ENCODE assay signal across 1 cellular context in the genomic region with DNA sequence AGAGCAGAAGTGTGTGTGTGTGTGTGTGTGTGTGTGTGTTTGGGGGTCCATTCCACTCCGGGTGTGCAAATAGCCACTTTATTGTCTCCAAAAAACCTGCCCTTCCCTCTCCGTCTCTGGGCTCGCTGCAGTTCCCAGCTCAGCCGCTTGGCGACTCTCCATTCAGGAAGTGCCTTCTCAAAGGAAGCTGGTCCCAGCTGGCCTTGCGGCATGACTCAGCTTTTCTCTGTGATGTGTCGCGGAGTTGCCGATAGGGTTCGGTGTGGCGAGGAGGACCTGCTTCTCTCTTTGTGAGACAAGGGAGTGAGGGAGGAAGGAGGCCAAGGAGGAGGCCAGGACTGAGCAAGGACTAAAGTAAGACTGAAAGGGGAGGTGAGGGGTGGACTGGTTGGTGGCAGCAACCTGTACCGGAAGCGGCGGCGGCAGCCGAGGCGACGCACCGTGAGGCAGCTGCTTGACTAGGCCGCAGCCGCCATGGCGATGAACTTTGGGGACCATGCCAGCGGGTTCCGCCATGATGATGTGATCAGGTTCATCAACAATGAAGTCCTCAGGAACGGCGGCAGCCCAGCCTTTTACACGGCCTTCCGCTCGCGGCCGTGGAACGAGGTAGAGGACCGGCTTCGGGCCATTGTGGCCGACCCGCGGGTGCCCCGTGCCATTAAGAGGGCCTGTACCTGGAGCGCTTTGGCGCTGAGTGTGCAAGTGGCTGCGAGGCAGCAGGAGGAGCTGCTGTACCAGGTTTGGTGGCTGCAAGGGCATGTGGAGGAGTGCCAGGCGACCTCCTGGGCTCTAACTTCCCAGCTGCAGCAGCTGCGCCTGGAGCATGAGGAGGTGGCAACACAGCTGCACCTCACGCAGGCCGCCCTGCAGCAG.
TF ChIP-seq lines count a peak whose summit lies in the region.

A gene (plus strand): TSS at position 226 of the 876 bp plus-strand sequence. CDS start 249 bp downstream, at position 475.

TF ChIP-seq in WTC11, 78 proteins besides CTCF, POLR2A, EP300 and RAD21 (continued from another document):
- TF ChIP-seq, protein P1, sequence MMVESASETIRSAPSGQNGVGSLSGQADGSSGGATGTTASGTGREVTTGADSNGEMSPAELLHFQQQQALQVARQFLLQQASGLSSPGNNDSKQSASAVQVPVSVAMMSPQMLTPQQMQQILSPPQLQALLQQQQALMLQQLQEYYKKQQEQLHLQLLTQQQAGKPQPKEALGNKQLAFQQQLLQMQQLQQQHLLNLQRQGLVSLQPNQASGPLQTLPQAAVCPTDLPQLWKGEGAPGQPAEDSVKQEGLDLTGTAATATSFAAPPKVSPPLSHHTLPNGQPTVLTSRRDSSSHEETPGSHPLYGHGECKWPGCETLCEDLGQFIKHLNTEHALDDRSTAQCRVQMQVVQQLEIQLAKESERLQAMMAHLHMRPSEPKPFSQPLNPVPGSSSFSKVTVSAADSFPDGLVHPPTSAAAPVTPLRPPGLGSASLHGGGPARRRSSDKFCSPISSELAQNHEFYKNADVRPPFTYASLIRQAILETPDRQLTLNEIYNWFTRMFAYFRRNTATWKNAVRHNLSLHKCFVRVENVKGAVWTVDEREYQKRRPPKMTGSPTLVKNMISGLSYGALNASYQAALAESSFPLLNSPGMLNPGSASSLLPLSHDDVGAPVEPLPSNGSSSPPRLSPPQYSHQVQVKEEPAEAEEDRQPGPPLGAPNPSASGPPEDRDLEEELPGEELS (CRISPR knock-in tag; IDR thresholded peaks at IDR 0.05), result no peak
- TF ChIP-seq, protein P2, sequence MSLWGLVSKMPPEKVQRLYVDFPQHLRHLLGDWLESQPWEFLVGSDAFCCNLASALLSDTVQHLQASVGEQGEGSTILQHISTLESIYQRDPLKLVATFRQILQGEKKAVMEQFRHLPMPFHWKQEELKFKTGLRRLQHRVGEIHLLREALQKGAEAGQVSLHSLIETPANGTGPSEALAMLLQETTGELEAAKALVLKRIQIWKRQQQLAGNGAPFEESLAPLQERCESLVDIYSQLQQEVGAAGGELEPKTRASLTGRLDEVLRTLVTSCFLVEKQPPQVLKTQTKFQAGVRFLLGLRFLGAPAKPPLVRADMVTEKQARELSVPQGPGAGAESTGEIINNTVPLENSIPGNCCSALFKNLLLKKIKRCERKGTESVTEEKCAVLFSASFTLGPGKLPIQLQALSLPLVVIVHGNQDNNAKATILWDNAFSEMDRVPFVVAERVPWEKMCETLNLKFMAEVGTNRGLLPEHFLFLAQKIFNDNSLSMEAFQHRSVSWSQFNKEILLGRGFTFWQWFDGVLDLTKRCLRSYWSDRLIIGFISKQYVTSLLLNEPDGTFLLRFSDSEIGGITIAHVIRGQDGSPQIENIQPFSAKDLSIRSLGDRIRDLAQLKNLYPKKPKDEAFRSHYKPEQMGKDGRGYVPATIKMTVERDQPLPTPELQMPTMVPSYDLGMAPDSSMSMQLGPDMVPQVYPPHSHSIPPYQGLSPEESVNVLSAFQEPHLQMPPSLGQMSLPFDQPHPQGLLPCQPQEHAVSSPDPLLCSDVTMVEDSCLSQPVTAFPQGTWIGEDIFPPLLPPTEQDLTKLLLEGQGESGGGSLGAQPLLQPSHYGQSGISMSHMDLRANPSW (CRISPR knock-in tag; conservative IDR thresholded peaks at IDR 0.05; ENCODE audit: low read depth), result no peak
- TF ChIP-seq RORB (CRISPR knock-in tag; IDR thresholded peaks at IDR 0.05), result no peak
- TF ChIP-seq, protein P3, sequence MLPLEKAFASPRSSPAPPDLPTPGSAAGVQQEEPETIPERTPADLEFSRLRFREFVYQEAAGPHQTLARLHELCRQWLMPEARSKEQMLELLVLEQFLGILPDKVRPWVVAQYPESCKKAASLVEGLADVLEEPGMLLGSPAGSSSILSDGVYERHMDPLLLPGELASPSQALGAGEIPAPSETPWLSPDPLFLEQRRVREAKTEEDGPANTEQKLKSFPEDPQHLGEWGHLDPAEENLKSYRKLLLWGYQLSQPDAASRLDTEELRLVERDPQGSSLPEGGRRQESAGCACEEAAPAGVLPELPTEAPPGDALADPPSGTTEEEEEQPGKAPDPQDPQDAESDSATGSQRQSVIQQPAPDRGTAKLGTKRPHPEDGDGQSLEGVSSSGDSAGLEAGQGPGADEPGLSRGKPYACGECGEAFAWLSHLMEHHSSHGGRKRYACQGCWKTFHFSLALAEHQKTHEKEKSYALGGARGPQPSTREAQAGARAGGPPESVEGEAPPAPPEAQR (CRISPR knock-in tag; IDR thresholded peaks at IDR 0.05), result no peak
- no peak for TF ChIP-seq ZNF263 (CRISPR knock-in tag; IDR thresholded peaks at IDR 0.05; ENCODE audit: low read depth)
- TF ChIP-seq ZNF121 (CRISPR knock-in tag; IDR thresholded peaks at IDR 0.05), result no peak
- TF ChIP-seq ETV6 (CRISPR knock-in tag; IDR thresholded peaks at IDR 0.05), result no peak
- TF ChIP-seq, protein P4, sequence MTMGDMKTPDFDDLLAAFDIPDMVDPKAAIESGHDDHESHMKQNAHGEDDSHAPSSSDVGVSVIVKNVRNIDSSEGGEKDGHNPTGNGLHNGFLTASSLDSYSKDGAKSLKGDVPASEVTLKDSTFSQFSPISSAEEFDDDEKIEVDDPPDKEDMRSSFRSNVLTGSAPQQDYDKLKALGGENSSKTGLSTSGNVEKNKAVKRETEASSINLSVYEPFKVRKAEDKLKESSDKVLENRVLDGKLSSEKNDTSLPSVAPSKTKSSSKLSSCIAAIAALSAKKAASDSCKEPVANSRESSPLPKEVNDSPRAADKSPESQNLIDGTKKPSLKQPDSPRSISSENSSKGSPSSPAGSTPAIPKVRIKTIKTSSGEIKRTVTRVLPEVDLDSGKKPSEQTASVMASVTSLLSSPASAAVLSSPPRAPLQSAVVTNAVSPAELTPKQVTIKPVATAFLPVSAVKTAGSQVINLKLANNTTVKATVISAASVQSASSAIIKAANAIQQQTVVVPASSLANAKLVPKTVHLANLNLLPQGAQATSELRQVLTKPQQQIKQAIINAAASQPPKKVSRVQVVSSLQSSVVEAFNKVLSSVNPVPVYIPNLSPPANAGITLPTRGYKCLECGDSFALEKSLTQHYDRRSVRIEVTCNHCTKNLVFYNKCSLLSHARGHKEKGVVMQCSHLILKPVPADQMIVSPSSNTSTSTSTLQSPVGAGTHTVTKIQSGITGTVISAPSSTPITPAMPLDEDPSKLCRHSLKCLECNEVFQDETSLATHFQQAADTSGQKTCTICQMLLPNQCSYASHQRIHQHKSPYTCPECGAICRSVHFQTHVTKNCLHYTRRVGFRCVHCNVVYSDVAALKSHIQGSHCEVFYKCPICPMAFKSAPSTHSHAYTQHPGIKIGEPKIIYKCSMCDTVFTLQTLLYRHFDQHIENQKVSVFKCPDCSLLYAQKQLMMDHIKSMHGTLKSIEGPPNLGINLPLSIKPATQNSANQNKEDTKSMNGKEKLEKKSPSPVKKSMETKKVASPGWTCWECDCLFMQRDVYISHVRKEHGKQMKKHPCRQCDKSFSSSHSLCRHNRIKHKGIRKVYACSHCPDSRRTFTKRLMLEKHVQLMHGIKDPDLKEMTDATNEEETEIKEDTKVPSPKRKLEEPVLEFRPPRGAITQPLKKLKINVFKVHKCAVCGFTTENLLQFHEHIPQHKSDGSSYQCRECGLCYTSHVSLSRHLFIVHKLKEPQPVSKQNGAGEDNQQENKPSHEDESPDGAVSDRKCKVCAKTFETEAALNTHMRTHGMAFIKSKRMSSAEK (CRISPR knock-in tag; IDR thresholded peaks at IDR 0.05; ENCODE audit: borderline replicate concordance), result no peak
